In genomic region chr15:74389115-74390048, GRCh38 we compare ENCODE assay signal across 1 cellular context.
TF ChIP-seq lines count a peak whose summit lies in the region.

No MANE protein-coding gene starts in this region.

TF ChIP-seq in K562, 482 proteins besides CTCF, POLR2A, EP300 and RAD21 (continued from another document and continues in another):
- TF ChIP-seq TSHZ1 (CRISPR knock-in tag; IDR thresholded peaks at IDR 0.05) (peak; percentile 74), CXXC5 (CRISPR knock-in tag; IDR thresholded peaks at IDR 0.05) (peak; percentile 99), SMAD2 (IDR thresholded peaks at IDR 0.05; ENCODE audit: low read depth, low read length) (no peak), ZNF133 (CRISPR knock-in tag; IDR thresholded peaks at IDR 0.05) (0 out of 2 replicates have a peak, but pooled peaks have one; percentile 81), ZNF785 (CRISPR knock-in tag; IDR thresholded peaks at IDR 0.05) (0 out of 2 replicates have a peak, but pooled peaks have one; percentile 24), ZNF324 (CRISPR knock-in tag; IDR thresholded peaks at IDR 0.05) (peak; percentile 50; the same call in 1 of the 2 replicates), MAX (CRISPR knock-in tag; IDR thresholded peaks at IDR 0.05) (peak; percentile 78; the same call in 1 of the 2 replicates), NFE2 (IDR thresholded peaks at IDR 0.05; ENCODE audit: low read depth) (peak; percentile 49), ZFP1 (CRISPR knock-in tag; IDR thresholded peaks at IDR 0.05) (peak; percentile 67; the same call in 1 of the 2 replicates), ZNF561 (CRISPR knock-in tag; conservative IDR thresholded peaks at IDR 0.05) (peak; percentile 69; the same call in 1 of the 2 replicates), RFX1 (IDR thresholded peaks at IDR 0.05) (no peak; the same call in 1 of the 2 replicates), POLR2AphosphoS5 (IDR thresholded peaks at IDR 0.05; ENCODE audit: control insufficient read depth, insufficient read depth, low read depth, low read length) (peak; percentile 99), NR4A1 (CRISPR knock-in tag; IDR thresholded peaks at IDR 0.05) (peak; percentile 97), NR4A1 (tag; IDR thresholded peaks at IDR 0.05) (peak; percentile 92), TCFL5 (CRISPR knock-in tag; conservative IDR thresholded peaks at IDR 0.05) (peak; percentile 82), E2F8 (IDR thresholded peaks at IDR 0.05; ENCODE audit: low read depth, partially characterized antibody) (peak; percentile 88), SUPT5H (IDR thresholded peaks at IDR 0.05) (no peak), HCFC1 (IDR thresholded peaks at IDR 0.05; ENCODE audit: low read depth, low read length) (peak; percentile 35; the same call in 1 of the 2 replicates), MYC (IDR thresholded peaks at IDR 0.05; ENCODE audit: low read depth, low read length) (peak; percentile 94), MYC (CRISPR knock-in tag; IDR thresholded peaks at IDR 0.05; ENCODE audit: borderline replicate concordance, low read depth) (no peak), SNIP1 (IDR thresholded peaks at IDR 0.05; ENCODE audit: low read depth) (no peak), AFF4 (CRISPR knock-in tag; IDR thresholded peaks at IDR 0.05) (peak; percentile 67), MAZ (CRISPR knock-in tag; conservative IDR thresholded peaks at IDR 0.05 in 1 of 2, IDR thresholded peaks at IDR 0.05 in 1 of 2) (peak; percentile 89 to 94), TRIM24 (IDR thresholded peaks at IDR 0.05) (peak; percentile 98 to 99), TFE3 (CRISPR knock-in tag; IDR thresholded peaks at IDR 0.05) (peak; percentile 9; the same call in 1 of the 2 replicates), SMARCB1 (IDR thresholded peaks at IDR 0.05; ENCODE audit: insufficient read length, low read depth) (no peak), GTF2E2 (tag; IDR thresholded peaks at IDR 0.05) (no peak), TRIM28 (IDR thresholded peaks at IDR 0.05) (peak; percentile 96), CREB1 (IDR thresholded peaks at IDR 0.05) (peak; percentile 75; the same call in 1 of the 2 replicates), CREB1 (CRISPR knock-in tag; IDR thresholded peaks at IDR 0.05) (peak; percentile 52; the same call in 1 of the 2 replicates), CCAR2 (IDR thresholded peaks at IDR 0.05; ENCODE audit: low read depth, low read length) (no peak), HMGN3 (IDR thresholded peaks at IDR 0.05; ENCODE audit: borderline replicate concordance, extremely low read depth, insufficient read length, low read depth, low read length) (peak; percentile 99), ZBTB49 (CRISPR knock-in tag; IDR thresholded peaks at IDR 0.05; ENCODE audit: borderline replicate concordance) (0 out of 2 replicates have a peak, but pooled peaks have one; percentile 27), BRF2 (IDR thresholded peaks at IDR 0.05; ENCODE audit: borderline replicate concordance, insufficient read depth, insufficient read length) (no peak), NCOA1 (IDR thresholded peaks at IDR 0.05; ENCODE audit: low read depth) (peak; percentile 96), MLX (CRISPR knock-in tag; conservative IDR thresholded peaks at IDR 0.05) (0 out of 4 replicates have a peak, but pooled peaks of 1 of the 2 experiments have one; percentile 46), TFAP4 (CRISPR knock-in tag; IDR thresholded peaks at IDR 0.05; ENCODE audit: borderline replicate concordance) (peak; percentile 94), TGIF2 (CRISPR knock-in tag; IDR thresholded peaks at IDR 0.05) (no peak), TSC22D4 (tag; IDR thresholded peaks at IDR 0.05) (no peak), PTBP1 (IDR thresholded peaks at IDR 0.05; ENCODE audit: low read depth, low read length) (0 out of 2 replicates have a peak, but pooled peaks have one; percentile 37), XRCC3 (IDR thresholded peaks at IDR 0.05) (no peak), MAFF (IDR thresholded peaks at IDR 0.05; ENCODE audit: low read length) (no peak), SRSF3 (IDR thresholded peaks at IDR 0.05; ENCODE audit: insufficient read depth, low read length) (no peak)
